ENCODE assay signal across 8 cellular contexts in genomic region chr10:128011059-128011979, GRCh38.
A peak's percentile ranks its signal among the peaks of the same experiment; 100 is the strongest.
DNase-seq lines count a peak whose midpoint lies in the region; ATAC-seq and TF ChIP-seq lines count a peak whose summit lies in the region.

No MANE protein-coding gene starts in this region.

- peak; percentile 94 for ATAC-seq in HG02678 (IDR thresholded peaks at IDR 0.05; ENCODE audit: unreplicated experiment)

- H3K4me1 ChIP-seq in breast epithelium: no peaks in the 10 kb centered on the region

- no peaks in the 10 kb centered on the region for H3K9me3 ChIP-seq in WERI-Rb-1 (ENCODE audit: severe bottlenecking)
- no peaks in the 10 kb centered on the region for H3K9me3 ChIP-seq in breast epithelium

- H3K4me3 ChIP-seq in WERI-Rb-1 (ENCODE audit: low read depth, low read length): no peak overlapping the region
- H3K4me3 ChIP-seq in breast epithelium: peak overlapping the region in 1 of 3 donors; percentile 47
- H3K4me3 ChIP-seq in kidney epithelial cell (ENCODE audit: low read depth, low read length): no peak overlapping the region

- intact Hi-C loops in breast epithelium (cut with DNase I; ENCODE audit: low total_unique reads): loop anchor here (5.0 kb wide), 1 partner anchor 104 kb away; the partner anchor contains the start of gene PTPRE

- TF ChIP-seq CTCF in WERI-Rb-1 (IDR thresholded peaks at IDR 0.05; ENCODE audit: low read depth, low read length) (peak; percentile 96), breast epithelium (IDR thresholded peaks at IDR 0.05) (peak; percentile 85 to 97 (median 94)), kidney epithelial cell (IDR thresholded peaks at IDR 0.05; ENCODE audit: insufficient read depth, low read length, poor library complexity, severe bottlenecking) (peak; percentile 99)

- no peak overlapping the region for H3K27ac ChIP-seq in WERI-Rb-1
- H3K27ac ChIP-seq in breast epithelium: no peak overlapping the region

- H3K36me3 ChIP-seq in WERI-Rb-1 (no peaks in the 10 kb centered on the region), breast epithelium (no peaks in the 10 kb centered on the region), kidney epithelial cell (ENCODE audit: control insufficient read depth, insufficient read depth, low read length) (no peaks in the 10 kb centered on the region)

- H3K27me3 ChIP-seq in WERI-Rb-1 (ENCODE audit: insufficient read depth, low read depth, severe bottlenecking): no peaks in the 10 kb centered on the region
- H3K27me3 ChIP-seq in breast epithelium: no peaks in the 10 kb centered on the region
- no peaks in the 10 kb centered on the region for H3K27me3 ChIP-seq in kidney epithelial cell (ENCODE audit: control insufficient read depth, insufficient read depth, low read length)

- no peak for TF ChIP-seq POLR2A in breast epithelium (IDR thresholded peaks at IDR 0.05)

- DNase-seq in NCI-H446 (lab: John Stamatoyannopoulos, UW): peak; percentile 8 to 55
- no peak for DNase-seq in NCI-H446 treated with DMSO at 0.1 percent for 48 hours (lab: John Stamatoyannopoulos, UW)
- DNase-seq in NCI-H1105 treated with DMSO at 0.1 percent for 48 hours (lab: John Stamatoyannopoulos, UW): peak; percentile 43
- peak; percentile 74 for DNase-seq in WERI-Rb-1
- DNase-seq in breast epithelium (ENCODE audit: low spot score in 2 of 2): peak; percentile 59 to 83
- DNase-seq in kidney epithelial cell (ENCODE audit: low read depth): peak; percentile 18
- peak; percentile 83 for DNase-seq in stimulated activated CD4-positive, alpha-beta T cell treated with anti-CD3 and anti-CD28 coated beads, Interleukin-1b, Interleukin-23, amount 100 ng/mL, for 48 hours
